Comparison of ENCODE assay signal across 23 cellular contexts in genomic region chr10:126405239-126405785, GRCh38. TPM values are rescaled to one million over a fixed set of nuclear protein-coding genes. Genes with fewer than 3 reads are reported as not detected.
"Had no signal": no experiment of that assay in that cellular context is flagged by ENCODE, and none has a peak within 500 bp of the region (broad histone marks: within the 10 kb centered on the region; RNA-seq: fewer than 3 reads in every experiment).

No MANE protein-coding gene starts in this region.

- H3K79me2 ChIP-seq: hepatocyte had no signal

- H2AFZ ChIP-seq: hepatocyte had no signal

- H3K4me1 ChIP-seq: lower lobe of right lung, right lobe of liver had no signal

- DNase-seq: activated CD4-positive, alpha-beta T cell treated with anti-CD3 and anti-CD28 coated beads, Interleukin-2, amount 50 U/mL, for 48 hours; activated CD8-positive, alpha-beta memory T cell treated with anti-CD3 and anti-CD28 coated beads, Interleukin-2, amount 50 U/mL, for 48 hours; activated naive CD4-positive, alpha-beta T cell treated with anti-CD3 and anti-CD28 coated beads for 36 hours; activated naive CD8-positive, alpha-beta T cell treated with anti-CD3 and anti-CD28 coated beads, Interleukin-2, amount 10 ng/mL, durations not matched to agents 7 days and 5 days; activated T-cell treated with anti-CD3 and anti-CD28 coated beads, Interleukin-2, amount 50 U/mL, for 4 hours; amygdala; effector CD4-positive, alpha-beta T cell; foreskin melanocyte; immature natural killer cell; lower lobe of right lung; occipital lobe; right lobe of liver; stimulated activated CD4-positive, alpha-beta T cell treated with anti-CD3 and anti-CD28 coated beads, Interleukin-2, amount 100 ng/mL, for 48 hours; stimulated activated CD8-positive, alpha-beta memory T cell treated with anti-CD3 and anti-CD28 coated beads, Interleukin-4, amount 100 ng/mL, for 48 hours; stimulated activated naive CD4-positive, alpha-beta T cell; T1000 had no signal

- ATAC-seq: activated T-cell treated with anti-CD3 and anti-CD28 coated beads, Interleukin-2, amount 50 U/mL, for 4 hours; left lobe of liver; lower lobe of right lung; WTC11 had no signal

- H3K36me3 Mint-ChIP-seq: activated naive CD8-positive, alpha-beta T cell treated with anti-CD3 and anti-CD28 coated beads, Interleukin-2, amount 10 ng/mL, durations not matched to agents 7 days and 5 days; immature natural killer cell; natural killer cell treated with Interleukin-12 subunit alpha and Interleukin-12 subunit beta and Interleukin-15 and Interleukin-18, amount 100 ng/mL, for 72 hours; WTC11 had no signal

- H3K4me3 ChIP-seq: cardiac muscle cell, hepatocyte, lower lobe of right lung, right lobe of liver had no signal

- H3K4me3 Mint-ChIP-seq: activated naive CD4-positive, alpha-beta T cell treated with anti-CD3 and anti-CD28 coated beads for 36 hours; activated naive CD8-positive, alpha-beta T cell treated with anti-CD3 and anti-CD28 coated beads, Interleukin-2, amount 10 ng/mL, durations not matched to agents 7 days and 5 days; activated T-cell treated with anti-CD3 and anti-CD28 coated beads, Interleukin-2, amount 50 U/mL, for 4 hours; immature natural killer cell; natural killer cell treated with Interleukin-12 subunit alpha and Interleukin-12 subunit beta and Interleukin-15 and Interleukin-18, amount 100 ng/mL, for 72 hours; T-helper 1 cell treated with Interleukin-12 subunit alpha and Interleukin-12 subunit beta and Interleukin-4 antibody, amounts not matched to agents 30 μg/mL and 1 μg/mL, for 36 hours; WTC11 had no signal

- H3K4me1 Mint-ChIP-seq: activated naive CD8-positive, alpha-beta T cell treated with anti-CD3 and anti-CD28 coated beads, Interleukin-2, amount 10 ng/mL, durations not matched to agents 7 days and 5 days; immature natural killer cell had no signal

- H3K9me3 Mint-ChIP-seq: activated naive CD4-positive, alpha-beta T cell treated with anti-CD3 and anti-CD28 coated beads for 36 hours; activated T-cell treated with anti-CD3 and anti-CD28 coated beads, Interleukin-2, amount 50 U/mL, for 4 hours; activated T-helper 2 cell treated with anti-CD3 and anti-CD28 coated beads, Interferon-gamma antibody, Interleukin-2, Interleukin-4, amounts not matched to agents 10 μg/mL and 5 μg/mL and 100 μg/mL, durations not matched to agents 14 hours and 24 hours and 36 hours; immature natural killer cell; natural killer cell treated with Interleukin-12 subunit alpha and Interleukin-12 subunit beta and Interleukin-15 and Interleukin-18, amount 100 ng/mL, for 72 hours; T-helper 1 cell treated with Interleukin-12 subunit alpha and Interleukin-12 subunit beta and Interleukin-4 antibody, amounts not matched to agents 30 μg/mL and 1 μg/mL, for 36 hours had no signal

- H3K27me3 ChIP-seq: cardiac muscle cell, right lobe of liver had no signal

- H3K27ac Mint-ChIP-seq: activated naive CD4-positive, alpha-beta T cell treated with anti-CD3 and anti-CD28 coated beads for 36 hours; activated naive CD8-positive, alpha-beta T cell treated with anti-CD3 and anti-CD28 coated beads, Interleukin-2, amount 10 ng/mL, durations not matched to agents 7 days and 5 days; activated T-helper 2 cell treated with anti-CD3 and anti-CD28 coated beads, Interferon-gamma antibody, Interleukin-2, Interleukin-4, amounts not matched to agents 10 μg/mL and 5 μg/mL and 100 μg/mL, durations not matched to agents 14 hours and 24 hours and 36 hours; immature natural killer cell; natural killer cell treated with Interleukin-12 subunit alpha and Interleukin-12 subunit beta and Interleukin-15 and Interleukin-18, amount 100 ng/mL, for 72 hours; T-helper 1 cell treated with Interleukin-12 subunit alpha and Interleukin-12 subunit beta and Interleukin-4 antibody, amounts not matched to agents 30 μg/mL and 1 μg/mL, for 36 hours; WTC11 had no signal

- H3K27ac ChIP-seq: cardiac muscle cell, hepatocyte, lower lobe of right lung, right lobe of liver had no signal

- H3K9me3 ChIP-seq: lower lobe of right lung, right lobe of liver had no signal

- H3K4me2 ChIP-seq: hepatocyte had no signal

- H3K36me3 ChIP-seq: cardiac muscle cell, lower lobe of right lung, right lobe of liver had no signal

RNA-seq across cellular contexts. Expression of gene ADAM12, which starts 17.0 kb away (rescaled TPM):
- total RNA-seq: activated naive CD4-positive, alpha-beta T cell treated with anti-CD3 and anti-CD28 coated beads for 36 hours; left lobe of liver had no signal
